ENCODE assay signal across 1 cellular context in the genomic region with DNA sequence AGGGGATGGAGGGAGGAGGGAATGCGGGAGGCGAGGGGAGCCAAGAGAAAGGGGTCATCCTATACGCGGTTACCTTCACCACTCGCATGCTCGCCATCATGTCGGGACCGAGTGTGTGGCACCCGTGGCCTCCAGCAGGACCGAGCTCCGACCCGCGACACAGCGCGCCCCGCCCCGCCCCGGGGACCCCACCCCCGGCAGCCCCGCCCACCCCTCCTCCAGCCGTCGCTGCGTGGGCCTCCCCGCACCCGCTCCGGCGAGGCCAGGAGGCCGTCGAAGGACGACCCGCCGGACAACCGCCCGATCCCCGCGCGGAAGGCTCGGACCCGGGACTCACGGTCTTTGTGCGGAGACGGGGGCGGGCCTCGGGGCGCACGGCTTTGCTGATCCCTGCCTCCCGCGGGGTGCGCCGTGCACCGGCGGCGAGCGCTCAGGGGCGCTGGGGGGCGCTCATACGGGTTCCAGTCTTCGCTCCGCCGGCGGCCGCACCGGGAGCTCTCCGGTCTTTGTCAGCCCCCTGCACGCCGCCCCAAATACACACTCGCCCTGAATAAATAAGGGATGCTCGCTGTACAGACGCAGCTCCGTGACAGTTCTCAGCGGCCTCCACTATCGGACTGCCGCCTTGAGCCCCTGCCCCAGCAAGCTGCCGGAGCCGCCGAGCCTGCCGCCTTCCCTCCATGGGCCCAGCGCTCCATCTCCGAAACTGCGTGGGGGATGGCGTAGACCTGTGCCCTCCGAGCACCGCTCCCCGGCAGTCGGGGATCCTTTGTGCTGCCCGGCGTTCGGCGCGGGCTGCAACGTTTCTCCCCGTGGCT.
TF ChIP-seq lines count a peak whose summit lies in the region.

A gene (minus strand): TSS at position 161 of the 818 bp plus-strand sequence. CDS start 61 bp downstream, at position 100.

TF ChIP-seq in HepG2, 621 proteins besides CTCF, POLR2A, EP300 and RAD21 (continued from another document and continues in another):
- TF ChIP-seq, protein P1, sequence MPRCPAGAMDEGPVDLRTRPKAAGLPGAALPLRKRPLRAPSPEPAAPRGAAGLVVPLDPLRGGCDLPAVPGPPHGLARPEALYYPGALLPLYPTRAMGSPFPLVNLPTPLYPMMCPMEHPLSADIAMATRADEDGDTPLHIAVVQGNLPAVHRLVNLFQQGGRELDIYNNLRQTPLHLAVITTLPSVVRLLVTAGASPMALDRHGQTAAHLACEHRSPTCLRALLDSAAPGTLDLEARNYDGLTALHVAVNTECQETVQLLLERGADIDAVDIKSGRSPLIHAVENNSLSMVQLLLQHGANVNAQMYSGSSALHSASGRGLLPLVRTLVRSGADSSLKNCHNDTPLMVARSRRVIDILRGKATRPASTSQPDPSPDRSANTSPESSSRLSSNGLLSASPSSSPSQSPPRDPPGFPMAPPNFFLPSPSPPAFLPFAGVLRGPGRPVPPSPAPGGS (CRISPR knock-in tag; IDR thresholded peaks at IDR 0.05) = peak; percentile 73; the same call in 1 of the 2 replicates
- TF ChIP-seq, protein P2, sequence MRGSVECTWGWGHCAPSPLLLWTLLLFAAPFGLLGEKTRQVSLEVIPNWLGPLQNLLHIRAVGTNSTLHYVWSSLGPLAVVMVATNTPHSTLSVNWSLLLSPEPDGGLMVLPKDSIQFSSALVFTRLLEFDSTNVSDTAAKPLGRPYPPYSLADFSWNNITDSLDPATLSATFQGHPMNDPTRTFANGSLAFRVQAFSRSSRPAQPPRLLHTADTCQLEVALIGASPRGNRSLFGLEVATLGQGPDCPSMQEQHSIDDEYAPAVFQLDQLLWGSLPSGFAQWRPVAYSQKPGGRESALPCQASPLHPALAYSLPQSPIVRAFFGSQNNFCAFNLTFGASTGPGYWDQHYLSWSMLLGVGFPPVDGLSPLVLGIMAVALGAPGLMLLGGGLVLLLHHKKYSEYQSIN (CRISPR knock-in tag; IDR thresholded peaks at IDR 0.05; ENCODE audit: borderline replicate concordance) = no peak
- TF ChIP-seq, protein P3, sequence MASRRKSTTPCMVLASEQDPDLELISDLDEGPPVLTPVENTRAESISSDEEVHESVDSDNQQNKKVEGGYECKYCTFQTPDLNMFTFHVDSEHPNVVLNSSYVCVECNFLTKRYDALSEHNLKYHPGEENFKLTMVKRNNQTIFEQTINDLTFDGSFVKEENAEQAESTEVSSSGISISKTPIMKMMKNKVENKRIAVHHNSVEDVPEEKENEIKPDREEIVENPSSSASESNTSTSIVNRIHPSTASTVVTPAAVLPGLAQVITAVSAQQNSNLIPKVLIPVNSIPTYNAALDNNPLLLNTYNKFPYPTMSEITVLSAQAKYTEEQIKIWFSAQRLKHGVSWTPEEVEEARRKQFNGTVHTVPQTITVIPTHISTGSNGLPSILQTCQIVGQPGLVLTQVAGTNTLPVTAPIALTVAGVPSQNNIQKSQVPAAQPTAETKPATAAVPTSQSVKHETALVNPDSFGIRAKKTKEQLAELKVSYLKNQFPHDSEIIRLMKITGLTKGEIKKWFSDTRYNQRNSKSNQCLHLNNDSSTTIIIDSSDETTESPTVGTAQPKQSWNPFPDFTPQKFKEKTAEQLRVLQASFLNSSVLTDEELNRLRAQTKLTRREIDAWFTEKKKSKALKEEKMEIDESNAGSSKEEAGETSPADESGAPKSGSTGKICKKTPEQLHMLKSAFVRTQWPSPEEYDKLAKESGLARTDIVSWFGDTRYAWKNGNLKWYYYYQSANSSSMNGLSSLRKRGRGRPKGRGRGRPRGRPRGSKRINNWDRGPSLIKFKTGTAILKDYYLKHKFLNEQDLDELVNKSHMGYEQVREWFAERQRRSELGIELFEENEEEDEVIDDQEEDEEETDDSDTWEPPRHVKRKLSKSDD (CRISPR knock-in tag; IDR thresholded peaks at IDR 0.05; ENCODE audit: low read depth) = no peak
- TF ChIP-seq, protein P4, sequence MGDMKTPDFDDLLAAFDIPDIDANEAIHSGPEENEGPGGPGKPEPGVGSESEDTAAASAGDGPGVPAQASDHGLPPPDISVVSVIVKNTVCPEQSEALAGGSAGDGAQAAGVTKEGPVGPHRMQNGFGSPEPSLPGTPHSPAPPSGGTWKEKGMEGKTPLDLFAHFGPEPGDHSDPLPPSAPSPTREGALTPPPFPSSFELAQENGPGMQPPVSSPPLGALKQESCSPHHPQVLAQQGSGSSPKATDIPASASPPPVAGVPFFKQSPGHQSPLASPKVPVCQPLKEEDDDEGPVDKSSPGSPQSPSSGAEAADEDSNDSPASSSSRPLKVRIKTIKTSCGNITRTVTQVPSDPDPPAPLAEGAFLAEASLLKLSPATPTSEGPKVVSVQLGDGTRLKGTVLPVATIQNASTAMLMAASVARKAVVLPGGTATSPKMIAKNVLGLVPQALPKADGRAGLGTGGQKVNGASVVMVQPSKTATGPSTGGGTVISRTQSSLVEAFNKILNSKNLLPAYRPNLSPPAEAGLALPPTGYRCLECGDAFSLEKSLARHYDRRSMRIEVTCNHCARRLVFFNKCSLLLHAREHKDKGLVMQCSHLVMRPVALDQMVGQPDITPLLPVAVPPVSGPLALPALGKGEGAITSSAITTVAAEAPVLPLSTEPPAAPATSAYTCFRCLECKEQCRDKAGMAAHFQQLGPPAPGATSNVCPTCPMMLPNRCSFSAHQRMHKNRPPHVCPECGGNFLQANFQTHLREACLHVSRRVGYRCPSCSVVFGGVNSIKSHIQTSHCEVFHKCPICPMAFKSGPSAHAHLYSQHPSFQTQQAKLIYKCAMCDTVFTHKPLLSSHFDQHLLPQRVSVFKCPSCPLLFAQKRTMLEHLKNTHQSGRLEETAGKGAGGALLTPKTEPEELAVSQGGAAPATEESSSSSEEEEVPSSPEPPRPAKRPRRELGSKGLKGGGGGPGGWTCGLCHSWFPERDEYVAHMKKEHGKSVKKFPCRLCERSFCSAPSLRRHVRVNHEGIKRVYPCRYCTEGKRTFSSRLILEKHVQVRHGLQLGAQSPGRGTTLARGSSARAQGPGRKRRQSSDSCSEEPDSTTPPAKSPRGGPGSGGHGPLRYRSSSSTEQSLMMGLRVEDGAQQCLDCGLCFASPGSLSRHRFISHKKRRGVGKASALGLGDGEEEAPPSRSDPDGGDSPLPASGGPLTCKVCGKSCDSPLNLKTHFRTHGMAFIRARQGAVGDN (CRISPR knock-in tag; IDR thresholded peaks at IDR 0.05) = peak; percentile 63
- TF ChIP-seq, protein P5, sequence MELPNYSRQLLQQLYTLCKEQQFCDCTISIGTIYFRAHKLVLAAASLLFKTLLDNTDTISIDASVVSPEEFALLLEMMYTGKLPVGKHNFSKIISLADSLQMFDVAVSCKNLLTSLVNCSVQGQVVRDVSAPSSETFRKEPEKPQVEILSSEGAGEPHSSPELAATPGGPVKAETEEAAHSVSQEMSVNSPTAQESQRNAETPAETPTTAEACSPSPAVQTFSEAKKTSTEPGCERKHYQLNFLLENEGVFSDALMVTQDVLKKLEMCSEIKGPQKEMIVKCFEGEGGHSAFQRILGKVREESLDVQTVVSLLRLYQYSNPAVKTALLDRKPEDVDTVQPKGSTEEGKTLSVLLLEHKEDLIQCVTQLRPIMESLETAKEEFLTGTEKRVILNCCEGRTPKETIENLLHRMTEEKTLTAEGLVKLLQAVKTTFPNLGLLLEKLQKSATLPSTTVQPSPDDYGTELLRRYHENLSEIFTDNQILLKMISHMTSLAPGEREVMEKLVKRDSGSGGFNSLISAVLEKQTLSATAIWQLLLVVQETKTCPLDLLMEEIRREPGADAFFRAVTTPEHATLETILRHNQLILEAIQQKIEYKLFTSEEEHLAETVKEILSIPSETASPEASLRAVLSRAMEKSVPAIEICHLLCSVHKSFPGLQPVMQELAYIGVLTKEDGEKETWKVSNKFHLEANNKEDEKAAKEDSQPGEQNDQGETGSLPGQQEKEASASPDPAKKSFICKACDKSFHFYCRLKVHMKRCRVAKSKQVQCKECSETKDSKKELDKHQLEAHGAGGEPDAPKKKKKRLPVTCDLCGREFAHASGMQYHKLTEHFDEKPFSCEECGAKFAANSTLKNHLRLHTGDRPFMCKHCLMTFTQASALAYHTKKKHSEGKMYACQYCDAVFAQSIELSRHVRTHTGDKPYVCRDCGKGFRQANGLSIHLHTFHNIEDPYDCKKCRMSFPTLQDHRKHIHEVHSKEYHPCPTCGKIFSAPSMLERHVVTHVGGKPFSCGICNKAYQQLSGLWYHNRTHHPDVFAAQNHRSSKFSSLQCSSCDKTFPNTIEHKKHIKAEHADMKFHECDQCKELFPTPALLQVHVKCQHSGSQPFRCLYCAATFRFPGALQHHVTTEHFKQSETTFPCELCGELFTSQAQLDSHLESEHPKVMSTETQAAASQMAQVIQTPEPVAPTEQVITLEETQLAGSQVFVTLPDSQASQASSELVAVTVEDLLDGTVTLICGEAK (IDR thresholded peaks at IDR 0.05) = no peak
- TF ChIP-seq, protein P5 (CRISPR knock-in tag; IDR thresholded peaks at IDR 0.05) = 0 out of 2 replicates have a peak, but pooled peaks have one; percentile 19
- 0 out of 2 replicates have a peak, but pooled peaks have one; percentile 51 for TF ChIP-seq MEF2D (CRISPR knock-in tag; IDR thresholded peaks at IDR 0.05)
- 0 out of 2 replicates have a peak, but pooled peaks have one; percentile 64 for TF ChIP-seq KLF13 (CRISPR knock-in tag; IDR thresholded peaks at IDR 0.05)
- no peak for TF ChIP-seq GFI1 (CRISPR knock-in tag; IDR thresholded peaks at IDR 0.05; ENCODE audit: borderline replicate concordance)
- TF ChIP-seq ZNF672 (CRISPR knock-in tag; IDR thresholded peaks at IDR 0.05) = no peak
- TF ChIP-seq, protein P6, sequence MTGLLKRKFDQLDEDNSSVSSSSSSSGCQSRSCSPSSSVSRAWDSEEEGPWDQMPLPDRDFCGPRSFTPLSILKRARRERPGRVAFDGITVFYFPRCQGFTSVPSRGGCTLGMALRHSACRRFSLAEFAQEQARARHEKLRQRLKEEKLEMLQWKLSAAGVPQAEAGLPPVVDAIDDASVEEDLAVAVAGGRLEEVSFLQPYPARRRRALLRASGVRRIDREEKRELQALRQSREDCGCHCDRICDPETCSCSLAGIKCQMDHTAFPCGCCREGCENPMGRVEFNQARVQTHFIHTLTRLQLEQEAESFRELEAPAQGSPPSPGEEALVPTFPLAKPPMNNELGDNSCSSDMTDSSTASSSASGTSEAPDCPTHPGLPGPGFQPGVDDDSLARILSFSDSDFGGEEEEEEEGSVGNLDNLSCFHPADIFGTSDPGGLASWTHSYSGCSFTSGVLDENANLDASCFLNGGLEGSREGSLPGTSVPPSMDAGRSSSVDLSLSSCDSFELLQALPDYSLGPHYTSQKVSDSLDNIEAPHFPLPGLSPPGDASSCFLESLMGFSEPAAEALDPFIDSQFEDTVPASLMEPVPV (CRISPR knock-in tag; IDR thresholded peaks at IDR 0.05) = no peak
- TF ChIP-seq, protein P7, sequence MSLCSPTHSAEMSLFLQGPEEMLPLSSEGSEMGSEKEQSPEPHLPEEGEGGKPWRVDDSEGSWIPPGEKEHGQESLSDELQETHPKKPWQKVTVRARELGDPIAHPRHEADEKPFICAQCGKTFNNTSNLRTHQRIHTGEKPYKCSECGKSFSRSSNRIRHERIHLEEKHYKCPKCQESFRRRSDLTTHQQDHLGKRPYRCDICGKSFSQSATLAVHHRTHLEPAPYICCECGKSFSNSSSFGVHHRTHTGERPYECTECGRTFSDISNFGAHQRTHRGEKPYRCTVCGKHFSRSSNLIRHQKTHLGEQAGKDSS (CRISPR knock-in tag; IDR thresholded peaks at IDR 0.05; ENCODE audit: borderline replicate concordance, low read depth) = no peak
- peak; percentile 50; the same call in 1 of the 2 replicates for TF ChIP-seq ZNF776 (CRISPR knock-in tag; IDR thresholded peaks at IDR 0.05)
- no peak for TF ChIP-seq JDP2 (CRISPR knock-in tag; IDR thresholded peaks at IDR 0.05; ENCODE audit: borderline replicate concordance)
- 0 out of 2 replicates have a peak, but pooled peaks have one; percentile 49 for TF ChIP-seq ZNF530 (CRISPR knock-in tag; IDR thresholded peaks at IDR 0.05; ENCODE audit: low read depth)
- TF ChIP-seq, protein P8, sequence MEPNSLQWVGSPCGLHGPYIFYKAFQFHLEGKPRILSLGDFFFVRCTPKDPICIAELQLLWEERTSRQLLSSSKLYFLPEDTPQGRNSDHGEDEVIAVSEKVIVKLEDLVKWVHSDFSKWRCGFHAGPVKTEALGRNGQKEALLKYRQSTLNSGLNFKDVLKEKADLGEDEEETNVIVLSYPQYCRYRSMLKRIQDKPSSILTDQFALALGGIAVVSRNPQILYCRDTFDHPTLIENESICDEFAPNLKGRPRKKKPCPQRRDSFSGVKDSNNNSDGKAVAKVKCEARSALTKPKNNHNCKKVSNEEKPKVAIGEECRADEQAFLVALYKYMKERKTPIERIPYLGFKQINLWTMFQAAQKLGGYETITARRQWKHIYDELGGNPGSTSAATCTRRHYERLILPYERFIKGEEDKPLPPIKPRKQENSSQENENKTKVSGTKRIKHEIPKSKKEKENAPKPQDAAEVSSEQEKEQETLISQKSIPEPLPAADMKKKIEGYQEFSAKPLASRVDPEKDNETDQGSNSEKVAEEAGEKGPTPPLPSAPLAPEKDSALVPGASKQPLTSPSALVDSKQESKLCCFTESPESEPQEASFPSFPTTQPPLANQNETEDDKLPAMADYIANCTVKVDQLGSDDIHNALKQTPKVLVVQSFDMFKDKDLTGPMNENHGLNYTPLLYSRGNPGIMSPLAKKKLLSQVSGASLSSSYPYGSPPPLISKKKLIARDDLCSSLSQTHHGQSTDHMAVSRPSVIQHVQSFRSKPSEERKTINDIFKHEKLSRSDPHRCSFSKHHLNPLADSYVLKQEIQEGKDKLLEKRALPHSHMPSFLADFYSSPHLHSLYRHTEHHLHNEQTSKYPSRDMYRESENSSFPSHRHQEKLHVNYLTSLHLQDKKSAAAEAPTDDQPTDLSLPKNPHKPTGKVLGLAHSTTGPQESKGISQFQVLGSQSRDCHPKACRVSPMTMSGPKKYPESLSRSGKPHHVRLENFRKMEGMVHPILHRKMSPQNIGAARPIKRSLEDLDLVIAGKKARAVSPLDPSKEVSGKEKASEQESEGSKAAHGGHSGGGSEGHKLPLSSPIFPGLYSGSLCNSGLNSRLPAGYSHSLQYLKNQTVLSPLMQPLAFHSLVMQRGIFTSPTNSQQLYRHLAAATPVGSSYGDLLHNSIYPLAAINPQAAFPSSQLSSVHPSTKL (CRISPR knock-in tag; IDR thresholded peaks at IDR 0.05) = peak; percentile 34; the same call in 1 of the 2 replicates
- peak; percentile 45; the same call in 1 of the 2 replicates for TF ChIP-seq ZNF547 (CRISPR knock-in tag; IDR thresholded peaks at IDR 0.05)
